ENCODE assay signal across 1 cellular context in the genomic region with DNA sequence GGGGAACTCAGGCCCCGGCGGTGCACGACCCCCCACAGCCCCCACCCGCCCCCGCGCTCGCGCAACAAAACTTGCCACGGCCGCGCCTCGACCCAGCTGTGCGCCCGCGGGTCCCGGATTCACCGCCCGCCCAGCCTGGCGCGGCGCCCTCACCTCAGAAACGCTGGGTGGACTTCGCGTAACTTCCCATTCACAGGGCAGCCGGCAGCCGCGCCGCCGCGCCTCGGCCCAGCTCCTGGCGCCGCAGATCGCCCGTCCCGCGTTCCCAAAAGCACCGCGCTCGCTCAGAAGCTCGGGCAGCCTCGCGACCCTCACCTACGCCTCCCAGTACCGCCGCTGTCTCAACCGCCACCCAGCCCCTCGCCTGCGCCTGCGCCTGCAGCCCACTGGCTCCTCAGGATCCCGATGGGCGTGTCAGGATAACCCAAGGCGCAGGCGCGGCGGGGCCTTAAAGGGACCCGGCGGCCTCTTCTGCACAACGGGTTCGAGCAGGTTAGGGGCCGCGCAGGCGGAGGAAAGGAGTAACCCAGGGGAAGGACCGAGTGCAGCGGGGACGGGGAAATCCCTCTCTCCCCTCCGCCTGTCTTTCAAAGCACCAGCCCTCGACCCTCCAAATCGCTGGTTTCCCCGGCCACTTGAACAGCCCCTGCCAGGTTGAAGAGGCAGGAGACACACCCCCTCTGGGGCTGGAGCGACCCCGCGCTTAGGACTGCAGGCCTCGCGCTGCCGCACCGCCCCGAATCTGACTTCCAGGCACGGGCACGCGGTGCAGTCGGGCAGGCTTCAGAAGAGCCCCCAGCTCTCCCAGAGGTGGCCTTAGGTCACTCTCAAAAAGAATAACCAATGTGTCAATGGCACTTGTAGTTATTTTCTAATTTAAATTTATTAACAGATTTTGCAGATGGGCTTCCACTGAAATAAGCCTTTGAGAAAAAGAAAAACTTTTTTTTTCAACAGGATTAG.
A peak's percentile ranks its signal among the peaks of the same experiment; 100 is the strongest.
TF ChIP-seq lines count a peak whose summit lies in the region.

NBPF1 (minus strand) TSS at position 380 of the 963 bp plus-strand sequence.

TF ChIP-seq in SK-N-SH, 30 proteins besides CTCF, POLR2A, EP300 and RAD21 (continued from another document):
- TF ChIP-seq YY1 (IDR thresholded peaks at IDR 0.05; ENCODE audit: low read depth) (no peak), POLR2AphosphoS5 (IDR thresholded peaks at IDR 0.05; ENCODE audit: low read depth, low read length) (peak; percentile 99)
